1 cellular context compared by ENCODE assay signal in the genomic region with DNA sequence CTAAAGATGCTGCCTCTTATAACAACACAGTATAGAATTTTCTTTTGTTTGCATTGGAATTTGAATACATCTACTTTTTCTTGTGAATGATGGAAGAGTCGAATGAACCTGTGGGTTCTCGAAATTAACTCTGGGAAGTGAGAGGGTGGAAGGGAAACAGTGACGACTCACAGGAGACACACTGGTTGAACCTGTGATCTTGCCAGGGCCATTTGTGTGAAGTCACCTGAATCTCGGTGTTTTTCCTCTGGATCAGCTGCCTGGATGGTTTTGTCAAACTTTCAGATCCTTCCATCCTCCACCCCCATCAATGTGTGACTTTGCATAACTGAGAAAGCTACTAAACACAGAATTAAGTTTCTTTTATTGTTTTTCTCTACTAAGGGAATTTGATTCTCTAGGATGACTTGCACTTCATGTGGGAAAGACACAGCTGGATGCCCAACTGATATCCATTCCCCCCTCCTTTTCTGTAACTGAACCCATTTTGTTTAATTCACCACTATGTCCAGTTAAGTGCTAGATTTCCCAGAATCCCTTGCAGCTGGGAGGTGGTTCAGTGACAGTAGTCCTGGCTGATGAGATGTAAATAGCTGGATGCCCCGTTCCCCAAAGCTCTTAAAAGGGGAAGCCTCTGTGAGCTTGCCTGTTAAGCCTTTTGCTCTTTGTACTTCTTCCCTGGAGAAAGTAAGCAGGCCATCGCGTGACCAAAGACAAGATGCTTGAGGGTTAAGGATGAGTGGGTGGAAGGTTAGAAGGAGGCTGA.
TF ChIP-seq lines count a peak whose summit lies in the region.

No MANE protein-coding gene starts in this region.

TF ChIP-seq in IMR-90, 13 proteins besides CTCF, POLR2A, EP300 and RAD21:
- peak; percentile 52; the same call in 1 of the 2 replicates for TF ChIP-seq NFE2L2 (IDR thresholded peaks at IDR 0.05; ENCODE audit: low read depth, low read length)
- no peak for TF ChIP-seq SMC3 (IDR thresholded peaks at IDR 0.05; ENCODE audit: low read depth, low read length)
